In the genomic region with DNA sequence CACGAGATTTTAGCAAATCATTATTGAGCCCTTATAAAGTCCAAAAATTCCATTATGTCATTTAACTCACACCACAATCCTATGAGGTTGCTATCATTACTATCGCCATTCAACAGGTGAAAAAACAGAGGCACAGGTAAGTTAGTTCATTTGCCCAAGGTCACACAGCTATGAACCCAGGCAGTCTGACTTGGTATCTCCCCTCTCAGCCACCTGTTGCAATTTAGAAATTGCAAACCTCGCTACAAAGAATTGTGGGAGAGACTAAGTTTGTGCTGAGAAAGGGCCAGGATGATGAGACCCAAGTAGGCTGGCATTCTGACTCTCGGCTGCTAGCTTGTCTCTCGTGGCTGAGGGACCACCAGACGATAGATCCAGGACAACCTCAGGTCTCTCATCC, we compare ENCODE assay signal across 22 cellular contexts.
"Had no signal": no experiment of that assay in that cellular context is flagged by ENCODE, and none has a peak within 500 bp of the region (broad histone marks: within the 10 kb centered on the region; RNA-seq: fewer than 3 reads in every experiment).

No MANE protein-coding gene starts in this region.

- H3K27me3 ChIP-seq: heart right ventricle, left lung, neural progenitor cell, pancreas had no signal

- H3K9me3 Mint-ChIP-seq: activated naive CD4-positive, alpha-beta T cell treated with anti-CD3 and anti-CD28 coated beads, Interleukin-2, amount 50 U/mL, for 72 hours; central memory CD8-positive, alpha-beta T cell had no signal

- H3K36me3 ChIP-seq: left lung, neural progenitor cell had no signal

- DNase-seq: activated CD4-positive, alpha-beta T cell treated with anti-CD3 and anti-CD28 coated beads, Interleukin-2, amount 50 U/mL, for 1 hour; activated CD4-positive, CD25-positive, alpha-beta regulatory T cell treated with anti-CD3 and anti-CD28 coated beads, Interleukin-2, amount 50 U/mL, for 72 hours; activated CD8-positive, alpha-beta memory T cell treated with anti-CD3 and anti-CD28 coated beads, Interleukin-2, amount 50 U/mL, for 4 hours; activated effector memory CD4-positive, alpha-beta T cell treated with anti-CD3 and anti-CD28 coated beads, Interleukin-2, amount 50 U/mL, for 16 hours; activated T-cell treated with anti-CD3 and anti-CD28 coated beads, Interleukin-2, amount 50 U/mL, for 48 hours; effector CD4-positive, alpha-beta T cell; heart right ventricle; left lung; naive B cell; pancreas; stimulated activated CD4-positive, alpha-beta T cell treated with anti-CD3 and anti-CD28 coated beads, Interleukin-12 subunit alpha, Interleukin-12 subunit beta, amount 100 ng/mL, for 4 hours; stimulated activated CD4-positive, alpha-beta T cell treated with anti-CD3 and anti-CD28 coated beads, Interleukin-2, amount 100 ng/mL, for 24 hours; stimulated activated naive CD8-positive, alpha-beta T cell treated with anti-CD3 and anti-CD28 coated beads, Interleukin-15, Interleukin-2, amounts not matched to agents 100 U/mL and 50 U/mL, for 24 hours; SW 1271; T-helper 2 cell; trophoblast cell had no signal

- H3K4me1 ChIP-seq: pancreas had no signal

- H3K4me3 ChIP-seq: heart right ventricle, left lung, neural progenitor cell, pancreas had no signal

- H3K4me3 Mint-ChIP-seq: brain; central memory CD8-positive, alpha-beta T cell; neural progenitor cell had no signal

- H3K27ac ChIP-seq: neural progenitor cell, pancreas, VCaP had no signal

- H3K9me3 ChIP-seq: heart right ventricle, left lung, pancreas had no signal

- H3K4me1 Mint-ChIP-seq: central memory CD8-positive, alpha-beta T cell; naive B cell had no signal

- H3K27ac Mint-ChIP-seq: activated naive CD4-positive, alpha-beta T cell treated with anti-CD3 and anti-CD28 coated beads, Interleukin-2, amount 50 U/mL, for 72 hours; brain; naive B cell; neural progenitor cell had no signal

- H3K36me3 Mint-ChIP-seq: activated naive CD4-positive, alpha-beta T cell treated with anti-CD3 and anti-CD28 coated beads, Interleukin-2, amount 50 U/mL, for 72 hours; naive B cell had no signal

- ATAC-seq: activated naive CD4-positive, alpha-beta T cell treated with anti-CD3 and anti-CD28 coated beads, Interleukin-2, amount 50 U/mL, for 72 hours; heart right ventricle; left lung; pancreas; sciatic nerve; stimulated activated naive CD8-positive, alpha-beta T cell treated with anti-CD3 and anti-CD28 coated beads, Interleukin-15, Interleukin-2, amounts not matched to agents 100 U/mL and 50 U/mL, for 24 hours had no signal
